8 cellular contexts compared by ENCODE assay signal in the genomic region with DNA sequence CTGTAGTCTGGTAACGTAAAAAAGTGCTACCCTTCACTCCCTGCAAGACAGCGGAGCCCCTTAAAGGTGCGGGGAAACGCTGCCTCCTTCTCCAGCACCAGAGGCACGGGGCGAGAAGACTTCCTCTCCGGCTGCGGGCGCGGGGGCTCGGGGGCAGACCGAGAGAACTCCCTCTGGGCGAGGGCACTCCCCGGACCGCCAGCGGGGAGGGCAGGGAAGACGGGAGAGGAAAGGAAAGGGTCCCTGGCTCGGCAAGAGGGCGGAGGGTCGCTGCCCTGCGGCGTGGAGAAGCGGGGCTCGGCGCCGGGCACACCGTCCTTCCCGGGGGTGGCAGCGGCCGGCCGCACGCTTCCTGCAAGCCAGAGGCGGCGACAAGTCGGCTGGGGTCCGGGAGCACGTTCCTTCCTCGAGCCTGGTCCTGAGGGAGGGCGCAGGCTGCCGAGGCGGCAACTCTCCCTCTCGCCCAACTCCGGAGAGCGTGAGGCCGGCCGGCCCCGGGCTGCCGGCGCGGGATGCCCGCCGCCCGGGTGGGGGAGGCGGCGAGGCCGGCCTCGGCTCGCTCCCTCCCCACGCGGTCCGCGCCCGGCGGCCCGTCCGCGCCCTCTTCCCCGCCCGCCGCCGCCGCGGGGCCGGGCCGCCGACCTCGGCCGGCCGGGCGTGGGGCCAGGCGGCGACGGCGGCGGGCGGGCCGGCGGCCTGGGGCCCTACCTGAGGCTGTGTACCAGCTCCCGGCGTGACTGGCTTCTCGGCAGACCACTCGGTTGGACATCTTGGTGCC. TPM values are rescaled to one million over a fixed set of nuclear protein-coding genes. Genes with fewer than 3 reads are reported as not detected.
DNase-seq lines count a peak whose midpoint lies in the region; ATAC-seq and TF ChIP-seq lines count a peak whose summit lies in the region.

No MANE protein-coding gene starts in this region.

- peak overlapping the region; percentile 86 to 96 for H3K4me3 ChIP-seq in Panc1 (ENCODE audit: low read depth in 2 of 2, low read length in 2 of 2)
- peak overlapping the region; percentile 90 to 91 for H3K4me3 ChIP-seq in gastroesophageal sphincter
- H3K4me3 ChIP-seq in upper lobe of right lung, result peak overlapping the region; percentile 94

- POLR2A ChIA-PET in Panc1 (lab: Charles Lee), result interaction anchor here (1.2 kb wide), 1 partner anchor 30 kb away, joined by 9 read pairs; the partner anchor contains the start of gene DPY30

- H3K9me3 ChIP-seq in Panc1 (ENCODE audit: control insufficient read depth, insufficient read depth, low read depth, low read length) (no peaks in the 10 kb centered on the region), gastroesophageal sphincter (no peaks in the 10 kb centered on the region), upper lobe of right lung (no peaks in the 10 kb centered on the region)

- CTCF ChIA-PET in Panc1 (lab: Charles Lee), result no interaction called here

- ATAC-seq in HG02870 (IDR thresholded peaks at IDR 0.05; ENCODE audit: unreplicated experiment) (peak; percentile 17), Panc1 (peak; percentile 38), gastroesophageal sphincter (peak; percentile 33), upper lobe of right lung (peak; percentile 28)

- no peak for TF ChIP-seq EP300 in gastroesophageal sphincter (IDR thresholded peaks at IDR 0.05)

- H3K36me3 ChIP-seq in Panc1 (ENCODE audit: control insufficient read depth, insufficient read depth, low read length) (no peaks in the 10 kb centered on the region; the same call in 1 of the 2 replicates), gastroesophageal sphincter (peaks cover 0 to 11% of the 10 kb centered on the region in 2 donors), upper lobe of right lung (no peaks in the 10 kb centered on the region)

- DNase-seq in NCI-H82 (lab: John Stamatoyannopoulos, UW) (peak; percentile 59), NCI-H82 treated with DMSO at 0.1 percent for 48 hours (lab: John Stamatoyannopoulos, UW; ENCODE audit: unreplicated experiment) (no peak), Panc1 (ENCODE audit: low read depth, low spot score) (no peak), activated gamma-delta T cell treated with Interleukin-2 at 50 U/mL for 16 hours (peak; percentile 42), nucleus accumbens (lab: John Stamatoyannopoulos, UW) (peak in 36 of 56 donors; percentile 4 to 51 (median 22)), upper lobe of right lung (peak; percentile 80)

- in situ Hi-C loops in Panc1 (cut with HindIII; ENCODE audit: low pct_unique_long_range_greater_than_20kb, low sequenced_read_pairs), result no loop called here

- peaks cover 25% of the 10 kb centered on the region for H3K4me1 ChIP-seq in Panc1 (ENCODE audit: control insufficient read depth, insufficient read depth, low read length)
- peaks cover 0 to 50% (median 7%) of the 10 kb centered on the region in 3 donors for H3K4me1 ChIP-seq in gastroesophageal sphincter
- peaks cover 12% of the 10 kb centered on the region for H3K4me1 ChIP-seq in upper lobe of right lung

- H3K27ac ChIP-seq in Panc1 (ENCODE audit: low read length) (peak overlapping the region; percentile 82), gastroesophageal sphincter (peak overlapping the region; percentile 94 to 98 (median 96)), upper lobe of right lung (peak overlapping the region; percentile 87)

- BruUV-seq in Panc1 (replicated peaks; lab: Mats Ljungman, UMichigan), result no TSS peak

- 0% methylated on average over 2 of the region's 92 CpGs; no CpG with 5 or more reads in 1 of the 2 donors for WGBS in gastroesophageal sphincter (ENCODE audit: low coverage in 1 of 2), 2 donors

- intact Hi-C loops in Panc1 (cut with micrococcal nuclease; ENCODE audit: unreplicated experiment), result loop anchor here (10.0 kb wide), 1 partner anchor 155 kb away; the partner anchor contains the start of gene SLC30A6
- intact Hi-C loops in upper lobe of right lung (cut with DNase I), result no loop called here

- H3K27me3 ChIP-seq in Panc1 (ENCODE audit: control insufficient read depth, insufficient read depth, low read length) (no peaks in the 10 kb centered on the region), gastroesophageal sphincter (no peaks in the 10 kb centered on the region), upper lobe of right lung (no peaks in the 10 kb centered on the region)

- TF ChIP-seq CTCF in Panc1 (IDR thresholded peaks at IDR 0.05) (no peak), gastroesophageal sphincter (IDR thresholded peaks at IDR 0.05) (no peak), upper lobe of right lung (IDR thresholded peaks at IDR 0.05) (no peak)

- TF ChIP-seq POLR2A in gastroesophageal sphincter (IDR thresholded peaks at IDR 0.05), result peak in 1 of 2 donors; percentile 13

RNA-seq across cellular contexts. Expression of gene MEMO1, which starts 1.1 kb away (rescaled TPM):
- total RNA-seq in Panc1 (2021; ENCODE audit: unreplicated experiment) (60.8 TPM), gastroesophageal sphincter (10 to 100 TPM; 24.4 to 42.2 (median 30.9) TPM), upper lobe of right lung (32.2 TPM)
- 37.2 TPM for polyA plus RNA-seq in Panc1 (2012; ENCODE audit: insufficient read length)

RNA-seq across cellular contexts. Expression of gene DPY30, which starts 29.9 kb away (rescaled TPM):
- 105 TPM for total RNA-seq in Panc1 (2021; ENCODE audit: unreplicated experiment)
- polyA plus RNA-seq in Panc1 (2012; ENCODE audit: insufficient read length), result 125 TPM
- 10 to 100 TPM; 53.4 to 88.1 (median 70.2) TPM for total RNA-seq in gastroesophageal sphincter
- total RNA-seq in upper lobe of right lung, result 53.7 TPM

RNA-seq across cellular contexts. Expression of gene SPAST, which starts 53.7 kb away (rescaled TPM):
- total RNA-seq in Panc1 (2021; ENCODE audit: unreplicated experiment) (37.8 TPM), gastroesophageal sphincter (10 to 100 TPM; 14.7 to 24.6 (median 15.6) TPM), upper lobe of right lung (15.1 TPM)
- polyA plus RNA-seq in Panc1 (2012; ENCODE audit: insufficient read length), result 10.0 TPM

Comparison
In these comparisons a context has a peak if more than half of its experiments do, and no peak if none do; other contexts are left out.
1. DNase-seq: peak in NCI-H82 (single experiment), activated gamma-delta T cell treated with Interleukin-2 at 50 U/mL for 16 hours (single experiment), nucleus accumbens (36 of 56) and upper lobe of right lung (single experiment); none in NCI-H82 treated with DMSO at 0.1 percent for 48 hours (single experiment) and Panc1 (single experiment).
2. Peak in every context shown above with its lines, with median percentiles within 50 percentile points of each other: ATAC-seq, H3K27ac ChIP-seq and H3K4me3 ChIP-seq.